In genomic region chr22:22756109-22756508, GRCh38 we compare ENCODE assay signal across 16 cellular contexts.
DNase-seq lines count a peak whose midpoint lies in the region; ATAC-seq and TF ChIP-seq lines count a peak whose summit lies in the region.
"Had no signal": no experiment of that assay in that cellular context is flagged by ENCODE, and none has a peak within 500 bp of the region (broad histone marks: within the 10 kb centered on the region; RNA-seq: fewer than 3 reads in every experiment).

No MANE protein-coding gene starts in this region.

- no peak for TF ChIP-seq POLR2A in thyroid gland (IDR thresholded peaks at IDR 0.05)

- 40 to 61% methylated on average over 3 of the region's 3 CpGs for WGBS in thyroid gland, 2 donors

- H3K4me3 Mint-ChIP-seq in central memory CD8-positive, alpha-beta T cell, result peak overlapping the region; percentile 94
- H3K4me3 Mint-ChIP-seq in naive thymus-derived CD8-positive, alpha-beta T cell, result peak overlapping the region in 5 of 10 donors; percentile 50 to 85 (median 58)

- intact Hi-C loops in thyroid gland (cut with DNase I), result no loop called here
- intact Hi-C loops in OCI-LY7 (cut with micrococcal nuclease; ENCODE audit: unreplicated experiment), result no loop called here
- intact Hi-C loops in colonic mucosa (cut with DNase I), result no loop called here

- peaks cover 2% of the 10 kb centered on the region for H3K36me3 Mint-ChIP-seq in central memory CD8-positive, alpha-beta T cell (ENCODE audit: insufficient read depth)
- no peaks in the 10 kb centered on the region for H3K36me3 Mint-ChIP-seq in naive thymus-derived CD8-positive, alpha-beta T cell

- POLR2A ChIA-PET in naive thymus-derived CD8-positive, alpha-beta T cell (lab: Charles Lee), result interaction anchor here (0.8 to 6.5 kb wide), 4 partner anchors 9 to 63 kb away, joined by 3 to 48 read pairs (median 4); no protein-coding TSS in a partner anchor
- POLR2A ChIA-PET in OCI-LY7 (lab: Charles Lee), result no interaction called here

- BruUV-seq in OCI-LY7 (replicated peaks; lab: Mats Ljungman, UMichigan), result no TSS peak

- H3K36me3 ChIP-seq in thyroid gland, result no peaks in the 10 kb centered on the region
- H3K36me3 ChIP-seq in OCI-LY7 (ENCODE audit: insufficient read depth, low read length), result no peaks in the 10 kb centered on the region
- H3K36me3 ChIP-seq in colonic mucosa, result no peaks in the 10 kb centered on the region
- H3K36me3 ChIP-seq: Peyer's patch had no signal

- DNase-seq in activated CD4-positive, CD25-positive, alpha-beta regulatory T cell treated with anti-CD3 and anti-CD28 coated beads, Interleukin-2, amount 50 U/mL, for 72 hours, result peak; percentile 15
- DNase-seq in central memory CD8-positive, alpha-beta T cell (ENCODE audit: low spot score in 2 of 2), result no peak
- DNase-seq in naive thymus-derived CD8-positive, alpha-beta T cell, result no peak
- peak; percentile 14 to 30 for DNase-seq in thyroid gland
- DNase-seq in OCI-LY7 (ENCODE audit: low spot score), result no peak
- DNase-seq in colonic mucosa, result no peak
- no peak for DNase-seq in globus pallidus (ENCODE audit: low spot score)
- DNase-seq: NCI-H1048, NCI-H146, NCI-H2081 treated with DMSO at 0.1 percent for 48 hours, NCI-H510A treated with DMSO at 0.1 percent for 48 hours, SHP77 had no signal

- no peaks in the 10 kb centered on the region for H4K20me1 ChIP-seq in OCI-LY7 (ENCODE audit: insufficient read depth, low read length)

- H3K27me3 ChIP-seq in thyroid gland (no peaks in the 10 kb centered on the region), colonic mucosa (no peaks in the 10 kb centered on the region)
- H3K27me3 ChIP-seq: Peyer's patch had no signal

- H3K27ac Mint-ChIP-seq in central memory CD8-positive, alpha-beta T cell (ENCODE audit: low read depth), result peak overlapping the region; percentile 97
- H3K27ac Mint-ChIP-seq in naive thymus-derived CD8-positive, alpha-beta T cell, result peak overlapping the region; percentile 14 to 89 (median 61)

- H3K79me2 ChIP-seq in OCI-LY7 (ENCODE audit: insufficient read depth, low read depth, low read length), result no peaks in the 10 kb centered on the region

- peaks cover 90% of the 10 kb centered on the region for H3K4me1 Mint-ChIP-seq in central memory CD8-positive, alpha-beta T cell
- peaks cover 13 to 77% (median 71%) of the 10 kb centered on the region in 4 donors for H3K4me1 Mint-ChIP-seq in naive thymus-derived CD8-positive, alpha-beta T cell

- H3K9me2 ChIP-seq in OCI-LY7 (ENCODE audit: insufficient read depth, low read length), result no peaks in the 10 kb centered on the region

- ATAC-seq in activated CD4-positive, CD25-positive, alpha-beta regulatory T cell treated with anti-CD3 and anti-CD28 coated beads, Interleukin-2, amount 50 U/mL, for 24 hours, result no peak
- no peak for ATAC-seq in central memory CD8-positive, alpha-beta T cell (replicated peaks; ENCODE audit: extremely low read depth, poor library complexity, severe bottlenecking)
- no peak for ATAC-seq in naive thymus-derived CD8-positive, alpha-beta T cell

- H3K27ac ChIP-seq in thyroid gland (no peak overlapping the region), OCI-LY7 (ENCODE audit: low read depth, low read length, poor library complexity, severe bottlenecking) (no peak overlapping the region), colonic mucosa (no peak overlapping the region)
- H3K27ac ChIP-seq: 22Rv1, KMS-11, Peyer's patch had no signal

- H3K9ac ChIP-seq in colonic mucosa (ENCODE audit: low read depth in 2 of 2, low read length in 2 of 2), result no peak overlapping the region
- H3K9ac ChIP-seq: KMS-11 had no signal

- no peak overlapping the region for H3K4me2 ChIP-seq in OCI-LY7 (ENCODE audit: low read length)
- H3K4me2 ChIP-seq: KMS-11 had no signal

- CTCF ChIA-PET in OCI-LY7 (lab: Charles Lee; ENCODE audit: unreplicated experiment), result interaction anchor here (0.8 to 1.1 kb wide), 2 partner anchors 9 to 10 kb away, joined by 3 to 4 read pairs; no protein-coding TSS in a partner anchor

- TF ChIP-seq CTCF in thyroid gland (IDR thresholded peaks at IDR 0.05), result no peak
- TF ChIP-seq CTCF in OCI-LY7 (conservative IDR thresholded peaks at IDR 0.05; ENCODE audit: low read length), result no peak
- TF ChIP-seq CTCF in colonic mucosa (IDR thresholded peaks at IDR 0.05), result no peak

- H3K9me3 Mint-ChIP-seq in central memory CD8-positive, alpha-beta T cell, result no peaks in the 10 kb centered on the region
- H3K9me3 Mint-ChIP-seq in naive thymus-derived CD8-positive, alpha-beta T cell, result no peaks in the 10 kb centered on the region

- H3K4me1 ChIP-seq in thyroid gland (peaks cover 0 to 8% of the 10 kb centered on the region in 2 donors), OCI-LY7 (ENCODE audit: insufficient read depth, low read length, poor library complexity, severe bottlenecking) (peaks cover 21% of the 10 kb centered on the region), colonic mucosa (no peaks in the 10 kb centered on the region)
- H3K4me1 ChIP-seq: Peyer's patch had no signal

- no peaks in the 10 kb centered on the region for H3K27me3 Mint-ChIP-seq in central memory CD8-positive, alpha-beta T cell
- no peaks in the 10 kb centered on the region for H3K27me3 Mint-ChIP-seq in naive thymus-derived CD8-positive, alpha-beta T cell

- H3K4me3 ChIP-seq in thyroid gland (replicated peaks in 1 of 3) (no peak overlapping the region), OCI-LY7 (ENCODE audit: low read depth, low read length, poor library complexity, severe bottlenecking) (no peak overlapping the region), colonic mucosa (no peak overlapping the region)
- H3K4me3 ChIP-seq: Peyer's patch had no signal

- H3K9me3 ChIP-seq in thyroid gland (no peaks in the 10 kb centered on the region), OCI-LY7 (ENCODE audit: low read length) (no peaks in the 10 kb centered on the region), colonic mucosa (no peaks in the 10 kb centered on the region)
- H3K9me3 ChIP-seq: Peyer's patch had no signal

- H2AFZ ChIP-seq in OCI-LY7 (ENCODE audit: low read length), result no peak overlapping the region

Comparison
In these comparisons a context has a peak if more than half of its experiments do, and no peak if none do; other contexts are left out.
1. DNase-seq: peak in activated CD4-positive, CD25-positive, alpha-beta regulatory T cell treated with anti-CD3 and anti-CD28 coated beads, Interleukin-2, amount 50 U/mL, for 72 hours (single experiment) and thyroid gland (2 of 2); none in central memory CD8-positive, alpha-beta T cell (0 of 2), naive thymus-derived CD8-positive, alpha-beta T cell (0 of 10), OCI-LY7 (single experiment), colonic mucosa (single experiment) and globus pallidus (single experiment).